ENCODE assay signal across 21 cellular contexts in the genomic region with DNA sequence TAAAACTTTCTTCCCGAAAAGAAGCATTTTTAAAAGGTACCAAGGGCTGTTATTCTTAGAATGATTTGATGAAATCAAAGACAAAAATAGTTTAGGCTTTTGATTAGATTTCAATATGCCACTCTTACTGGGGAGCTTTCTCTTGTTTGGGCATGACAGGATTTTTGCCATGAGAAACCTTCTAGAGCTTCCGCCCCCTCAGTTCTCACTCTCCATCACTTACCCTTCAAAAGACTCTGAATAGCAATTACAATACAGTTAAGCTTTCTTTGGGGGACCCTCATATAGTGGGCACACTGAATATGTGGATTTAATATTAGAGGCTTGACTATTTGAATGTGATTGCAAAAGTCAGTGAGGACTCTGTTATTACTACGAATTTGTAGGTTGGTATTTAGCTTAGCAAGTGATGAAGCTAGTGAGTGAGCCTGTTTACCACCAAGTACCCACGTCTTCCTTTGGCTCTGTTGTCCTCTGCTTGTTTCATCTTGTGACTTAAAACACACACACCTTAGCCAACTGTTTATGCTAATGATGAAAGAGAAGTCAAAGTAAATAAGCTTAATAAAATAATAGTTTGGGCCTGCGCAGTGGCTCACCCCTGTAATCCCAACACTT.
DNase-seq lines count a peak whose midpoint lies in the region; ATAC-seq and TF ChIP-seq lines count a peak whose summit lies in the region.
"Had no signal": no experiment of that assay in that cellular context is flagged by ENCODE, and none has a peak within 500 bp of the region (broad histone marks: within the 10 kb centered on the region; RNA-seq: fewer than 3 reads in every experiment).

No MANE protein-coding gene starts in this region.

- intact Hi-C loops in activated CD8-positive, alpha-beta T cell treated with anti-CD3 and anti-CD28 coated beads for 36 hours (cut with micrococcal nuclease): no loop called here
- intact Hi-C loops in Panc1 (cut with micrococcal nuclease; ENCODE audit: unreplicated experiment): no loop called here

- H3K4me1 Mint-ChIP-seq in activated CD8-positive, alpha-beta T cell treated with anti-CD3 and anti-CD28 coated beads for 36 hours (ENCODE audit: low read depth): peaks cover 19% of the 10 kb centered on the region
- H3K4me1 Mint-ChIP-seq in activated CD8-positive, alpha-beta T cell treated with anti-CD3 and anti-CD28 coated beads, Interleukin-2, amount 10 ng/mL, durations not matched to agents 7 days and 5 days (ENCODE audit: low read depth): peaks cover 12% of the 10 kb centered on the region

- no peaks in the 10 kb centered on the region for H3K27me3 ChIP-seq in Panc1 (ENCODE audit: control insufficient read depth, insufficient read depth, low read length)
- H3K27me3 ChIP-seq: Peyer's patch had no signal

- no peak overlapping the region for H3K4me3 Mint-ChIP-seq in activated CD8-positive, alpha-beta T cell treated with anti-CD3 and anti-CD28 coated beads for 36 hours
- no peak overlapping the region for H3K4me3 Mint-ChIP-seq in activated CD8-positive, alpha-beta T cell treated with anti-CD3 and anti-CD28 coated beads, Interleukin-2, amount 10 ng/mL, durations not matched to agents 7 days and 5 days
- H3K4me3 Mint-ChIP-seq: CD8-positive, alpha-beta T cell had no signal

- H3K36me3 ChIP-seq in Panc1 (ENCODE audit: control insufficient read depth, insufficient read depth, low read length): no peaks in the 10 kb centered on the region
- H3K36me3 ChIP-seq: Peyer's patch had no signal

- peak; percentile 39 for ATAC-seq in activated CD8-positive, alpha-beta T cell treated with anti-CD3 and anti-CD28 coated beads for 36 hours
- ATAC-seq in activated CD8-positive, alpha-beta T cell treated with anti-CD3 and anti-CD28 coated beads, Interleukin-2, amount 10 ng/mL, durations not matched to agents 7 days and 5 days: no peak
- no peak for ATAC-seq in Panc1
- ATAC-seq: CD8-positive, alpha-beta T cell had no signal

- in situ Hi-C loops in Panc1 (cut with HindIII; ENCODE audit: low pct_unique_long_range_greater_than_20kb, low sequenced_read_pairs): no loop called here

- DNase-seq in activated CD8-positive, alpha-beta T cell treated with anti-CD3 and anti-CD28 coated beads for 36 hours: peak; percentile 38
- DNase-seq in activated CD8-positive, alpha-beta T cell treated with anti-CD3 and anti-CD28 coated beads, Interleukin-2, amount 10 ng/mL, durations not matched to agents 7 days and 5 days: no peak
- peak; percentile 16 for DNase-seq in stimulated activated CD4-positive, alpha-beta T cell treated with anti-CD3 and anti-CD28 coated beads, Interleukin-15, amount 100 ng/mL, for 24 hours
- DNase-seq in stimulated activated CD4-positive, alpha-beta T cell treated with anti-CD3 and anti-CD28 coated beads, Interleukin-4, amount 100 ng/mL, for 1 hour: no peak
- no peak for DNase-seq in Panc1 (ENCODE audit: low read depth, low spot score)
- no peak for DNase-seq in LoVo (ENCODE audit: low spot score)
- DNase-seq: C1 segment of cervical spinal cord; Caco-2; CD8-positive, alpha-beta T cell; HCEC 1CT; NCI-H1092; NCI-H1417 treated with DMSO at 0.1 percent for 48 hours; NCI-H1694 treated with DMSO at 0.1 percent for 48 hours; NCI-H2081; NCI-H2171; NCI-H226; NCI-H510A; NCI-H69; Peyer's patch; SHP77 treated with DMSO at 0.1 percent for 48 hours had no signal

- no peaks in the 10 kb centered on the region for H3K27me3 Mint-ChIP-seq in activated CD8-positive, alpha-beta T cell treated with anti-CD3 and anti-CD28 coated beads for 36 hours
- H3K27me3 Mint-ChIP-seq in activated CD8-positive, alpha-beta T cell treated with anti-CD3 and anti-CD28 coated beads, Interleukin-2, amount 10 ng/mL, durations not matched to agents 7 days and 5 days (ENCODE audit: low read depth): no peaks in the 10 kb centered on the region

- no peaks in the 10 kb centered on the region for H3K36me3 Mint-ChIP-seq in activated CD8-positive, alpha-beta T cell treated with anti-CD3 and anti-CD28 coated beads for 36 hours (ENCODE audit: low read depth)
- no peaks in the 10 kb centered on the region for H3K36me3 Mint-ChIP-seq in activated CD8-positive, alpha-beta T cell treated with anti-CD3 and anti-CD28 coated beads, Interleukin-2, amount 10 ng/mL, durations not matched to agents 7 days and 5 days (ENCODE audit: low read depth)
- H3K36me3 Mint-ChIP-seq: CD8-positive, alpha-beta T cell had no signal

- H3K4me3 ChIP-seq in Panc1 (ENCODE audit: low read depth in 2 of 2, low read length in 2 of 2): no peak overlapping the region
- H3K4me3 ChIP-seq: Peyer's patch had no signal

- no peaks in the 10 kb centered on the region for H3K9me3 Mint-ChIP-seq in activated CD8-positive, alpha-beta T cell treated with anti-CD3 and anti-CD28 coated beads for 36 hours
- no peaks in the 10 kb centered on the region for H3K9me3 Mint-ChIP-seq in activated CD8-positive, alpha-beta T cell treated with anti-CD3 and anti-CD28 coated beads, Interleukin-2, amount 10 ng/mL, durations not matched to agents 7 days and 5 days (ENCODE audit: insufficient read depth)
- H3K9me3 Mint-ChIP-seq: CD8-positive, alpha-beta T cell had no signal

- H3K4me1 ChIP-seq in Panc1 (ENCODE audit: control insufficient read depth, insufficient read depth, low read length): peaks cover 11% of the 10 kb centered on the region
- H3K4me1 ChIP-seq: Peyer's patch had no signal

- POLR2A ChIA-PET in activated CD8-positive, alpha-beta T cell treated with anti-CD3 and anti-CD28 coated beads for 36 hours (lab: Charles Lee): interaction anchor here (0.9 kb wide), 1 partner anchor 23 kb away, joined by 3 read pairs; no protein-coding TSS in a partner anchor
- POLR2A ChIA-PET in activated CD8-positive, alpha-beta T cell treated with anti-CD3 and anti-CD28 coated beads, Interleukin-2, amount 10 ng/mL, durations not matched to agents 7 days and 5 days (lab: Charles Lee): no interaction called here
- POLR2A ChIA-PET in Panc1 (lab: Charles Lee): no interaction called here

- BruUV-seq in Panc1 (replicated peaks; lab: Mats Ljungman, UMichigan): no TSS peak

- CTCF ChIA-PET in activated CD8-positive, alpha-beta T cell treated with anti-CD3 and anti-CD28 coated beads for 36 hours (lab: Charles Lee): interaction anchor here (1.6 kb wide), 1 partner anchor 14 kb away, joined by 3 read pairs; no protein-coding TSS in a partner anchor
- CTCF ChIA-PET in activated CD8-positive, alpha-beta T cell treated with anti-CD3 and anti-CD28 coated beads, Interleukin-2, amount 10 ng/mL, durations not matched to agents 7 days and 5 days (lab: Charles Lee): interaction anchor here (0.6 to 1.2 kb wide), 2 partner anchors 21 to 910 kb away, joined by 3 read pairs; no protein-coding TSS in a partner anchor
- CTCF ChIA-PET in Panc1 (lab: Charles Lee): interaction anchor here (0.6 kb wide), 1 partner anchor 14 kb away, joined by 3 read pairs; no protein-coding TSS in a partner anchor

- H3K27ac Mint-ChIP-seq in activated CD8-positive, alpha-beta T cell treated with anti-CD3 and anti-CD28 coated beads for 36 hours: peak overlapping the region; percentile 20
- no peak overlapping the region for H3K27ac Mint-ChIP-seq in activated CD8-positive, alpha-beta T cell treated with anti-CD3 and anti-CD28 coated beads, Interleukin-2, amount 10 ng/mL, durations not matched to agents 7 days and 5 days
- H3K27ac Mint-ChIP-seq: CD8-positive, alpha-beta T cell had no signal

- no peak for TF ChIP-seq CTCF in activated CD8-positive, alpha-beta T cell treated with anti-CD3 and anti-CD28 coated beads for 36 hours (IDR thresholded peaks at IDR 0.05)
- TF ChIP-seq CTCF in Panc1 (IDR thresholded peaks at IDR 0.05) (no peak), subcutaneous adipose tissue (IDR thresholded peaks at IDR 0.05; ENCODE audit: low read depth) (peak; percentile 22)

- peak overlapping the region; percentile 7; the same call in 1 of the 2 replicates for H3K27ac ChIP-seq in Panc1 (ENCODE audit: low read length)
- H3K27ac ChIP-seq: Peyer's patch had no signal

- no peaks in the 10 kb centered on the region for H3K9me3 ChIP-seq in Panc1 (ENCODE audit: control insufficient read depth, insufficient read depth, low read depth, low read length)
- H3K9me3 ChIP-seq: Peyer's patch had no signal

Comparison
In these comparisons a context has a peak if more than half of its experiments do, and no peak if none do; other contexts are left out.
1. DNase-seq: peak in activated CD8-positive, alpha-beta T cell treated with anti-CD3 and anti-CD28 coated beads for 36 hours (single experiment) and stimulated activated CD4-positive, alpha-beta T cell treated with anti-CD3 and anti-CD28 coated beads, Interleukin-15, amount 100 ng/mL, for 24 hours (single experiment); none in activated CD8-positive, alpha-beta T cell treated with anti-CD3 and anti-CD28 coated beads, Interleukin-2, amount 10 ng/mL, durations not matched to agents 7 days and 5 days (single experiment), stimulated activated CD4-positive, alpha-beta T cell treated with anti-CD3 and anti-CD28 coated beads, Interleukin-4, amount 100 ng/mL, for 1 hour (single experiment), Panc1 (single experiment) and LoVo (single experiment).